Comparison of ENCODE assay signal across 16 cellular contexts in genomic region chr10:19169684-19170083, GRCh38.
DNase-seq lines count a peak whose midpoint lies in the region; ATAC-seq and TF ChIP-seq lines count a peak whose summit lies in the region.
"Had no signal": no experiment of that assay in that cellular context is flagged by ENCODE, and none has a peak within 500 bp of the region (broad histone marks: within the 10 kb centered on the region; RNA-seq: fewer than 3 reads in every experiment).

No MANE protein-coding gene starts in this region.

- H3K4me3 ChIP-seq in choroid plexus epithelial cell (ENCODE audit: low read depth, low read length), result no peak overlapping the region
- H3K4me3 ChIP-seq: BLaER1, MG63, SJCRH30 had no signal

- DNase-seq in DMS53 (lab: John Stamatoyannopoulos, UW) (peak; percentile 81), RPMI7951 (ENCODE audit: low read depth) (peak; percentile 5), choroid plexus epithelial cell (ENCODE audit: low read depth) (peak; percentile 17), kidney glomerular epithelial cell (lab: John Stamatoyannopoulos, UW) (peak; percentile 31), pons (ENCODE audit: low spot score) (no peak), EL (no peak), head of caudate nucleus (no peak)
- DNase-seq: DMS 273 treated with DMSO at 0.1 percent for 48 hours, MG63, NCI-H1092 treated with DMSO at 0.1 percent for 48 hours, NCI-H1694 treated with DMSO at 0.1 percent for 48 hours, NCI-H82, RPMI8226 had no signal

- ATAC-seq in GM18909 (IDR thresholded peaks at IDR 0.05; ENCODE audit: poor library complexity, unreplicated experiment), result no peak

- TF ChIP-seq CTCF in choroid plexus epithelial cell (conservative IDR thresholded peaks at IDR 0.05; ENCODE audit: low read depth, low read length), result no peak

- intact Hi-C loops in head of caudate nucleus (cut with DNase I), result no loop called here

Comparison
In these comparisons a context has a peak if more than half of its experiments do, and no peak if none do; other contexts are left out.
1. DNase-seq: peak in DMS53 (single experiment), RPMI7951 (single experiment), choroid plexus epithelial cell (single experiment) and kidney glomerular epithelial cell (single experiment); none in pons (single experiment), EL (single experiment) and head of caudate nucleus (0 of 42).